In genomic region chr18:43563780-43564179, GRCh38 we compare ENCODE assay signal across 8 cellular contexts.
DNase-seq lines count a peak whose midpoint lies in the region; ATAC-seq and TF ChIP-seq lines count a peak whose summit lies in the region.

No MANE protein-coding gene starts in this region.

- peaks cover 4% of the 10 kb centered on the region for H3K4me1 ChIP-seq in skeletal muscle satellite cell (ENCODE audit: control insufficient read depth, insufficient read depth, low read length)

- H3K9ac ChIP-seq in skeletal muscle satellite cell (ENCODE audit: low read depth, low read length), result no peak overlapping the region

- H3K4me3 ChIP-seq in skeletal muscle satellite cell (ENCODE audit: low read length), result no peak overlapping the region

- peak; percentile 48 to 66 for DNase-seq in NCI-H2081 (lab: John Stamatoyannopoulos, UW)
- no peak for DNase-seq in NCI-H2081 treated with DMSO at 0.1 percent for 48 hours (lab: John Stamatoyannopoulos, UW)
- DNase-seq in LHCN-M2 (ENCODE audit: low read depth), result peak; percentile 56
- peak; percentile 30 for DNase-seq in globus pallidus (ENCODE audit: low spot score)
- no peak for DNase-seq in stimulated activated CD4-positive, alpha-beta T cell treated with anti-CD3 and anti-CD28 coated beads, Interleukin-2, amount 100 ng/mL, for 24 hours
- no peak for DNase-seq in stimulated activated CD8-positive, alpha-beta memory T cell treated with anti-CD3 and anti-CD28 coated beads, Interleukin-4, amount 100 ng/mL, for 48 hours

- H3K36me3 ChIP-seq in skeletal muscle satellite cell (ENCODE audit: insufficient read depth, low read length), result no peaks in the 10 kb centered on the region

- peak overlapping the region; percentile 4 for H3K4me2 ChIP-seq in skeletal muscle satellite cell (ENCODE audit: low read length)

- no peaks in the 10 kb centered on the region for H3K9me3 ChIP-seq in skeletal muscle satellite cell (replicated peaks; ENCODE audit: low read length)

- no peaks in the 10 kb centered on the region for H3K27me3 ChIP-seq in skeletal muscle satellite cell (ENCODE audit: control insufficient read depth, insufficient read depth, low read length)

- peak; percentile 96 for ATAC-seq in SK-N-SH treated with all-trans-retinoic acid at 6 μM for 48 hours

TF ChIP-seq in SK-N-SH treated with all-trans-retinoic acid at 6 μM for 48 hours, 23 proteins besides CTCF, POLR2A, EP300 and RAD21:
- TF ChIP-seq GLIS3 (CRISPR knock-in tag; IDR thresholded peaks at IDR 0.05) (no peak), POU6F1 (CRISPR knock-in tag; IDR thresholded peaks at IDR 0.05; ENCODE audit: borderline replicate concordance, low read depth) (no peak), ZC3H10 (CRISPR knock-in tag; IDR thresholded peaks at IDR 0.05) (no peak), TOX (CRISPR knock-in tag; IDR thresholded peaks at IDR 0.05; ENCODE audit: borderline replicate concordance) (no peak), ESRRG (CRISPR knock-in tag; IDR thresholded peaks at IDR 0.05) (no peak), SNAI2 (CRISPR knock-in tag; IDR thresholded peaks at IDR 0.05) (no peak), ZFP30 (CRISPR knock-in tag; IDR thresholded peaks at IDR 0.05) (no peak), ARNTL (CRISPR knock-in tag; IDR thresholded peaks at IDR 0.05; ENCODE audit: borderline replicate concordance, low read depth) (no peak)

Comparison
In these comparisons a context has a peak if more than half of its experiments do, and no peak if none do; other contexts are left out.
1. DNase-seq: peak in NCI-H2081 (2 of 2), LHCN-M2 (single experiment) and globus pallidus (single experiment); none in NCI-H2081 treated with DMSO at 0.1 percent for 48 hours (single experiment), stimulated activated CD4-positive, alpha-beta T cell treated with anti-CD3 and anti-CD28 coated beads, Interleukin-2, amount 100 ng/mL, for 24 hours (0 of 2) and stimulated activated CD8-positive, alpha-beta memory T cell treated with anti-CD3 and anti-CD28 coated beads, Interleukin-4, amount 100 ng/mL, for 48 hours (single experiment).